In the genomic region with DNA sequence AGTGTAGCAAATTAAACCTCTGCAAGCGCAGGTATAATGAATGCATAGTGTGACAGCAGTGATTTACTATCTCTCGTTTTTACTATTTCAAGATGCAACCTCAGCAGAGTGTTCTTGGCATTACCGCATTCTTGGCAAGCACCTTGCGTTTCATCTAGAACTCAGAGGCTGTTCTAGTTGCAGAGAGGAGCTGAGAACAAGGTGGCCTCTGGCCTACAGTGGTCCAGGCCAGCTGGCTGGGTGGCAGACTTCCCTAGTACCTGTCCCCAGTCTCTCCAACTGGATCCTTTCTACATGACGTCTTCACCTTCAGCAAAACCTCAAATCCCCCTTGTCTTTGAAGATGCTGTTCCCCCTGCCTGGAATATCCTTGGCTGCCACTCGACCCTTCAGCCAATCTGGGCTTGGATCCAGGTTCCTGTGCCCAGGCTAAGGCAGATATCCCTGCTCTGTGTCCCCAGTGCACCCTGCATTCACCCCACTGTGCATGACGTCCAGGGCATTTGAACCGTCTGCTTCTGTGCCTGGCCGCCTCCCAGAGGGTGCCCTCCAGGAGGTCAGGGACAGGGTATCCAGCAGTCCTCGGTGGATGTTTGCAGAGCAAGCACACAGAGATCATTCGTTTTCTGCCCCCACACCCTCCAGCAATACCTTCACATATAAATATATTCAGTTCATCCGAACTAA, we compare ENCODE assay signal across 1 cellular context.
TF ChIP-seq lines count a peak whose summit lies in the region.

No MANE protein-coding gene starts in this region.

TF ChIP-seq in HepG2, 621 proteins besides CTCF, POLR2A, EP300 and RAD21 (continued from another document and continues in another):
- TF ChIP-seq ZFP91 (CRISPR knock-in tag; IDR thresholded peaks at IDR 0.05; ENCODE audit: borderline replicate concordance) (peak; percentile 47; the same call in 1 of the 2 replicates), ZNF256 (CRISPR knock-in tag; conservative IDR thresholded peaks at IDR 0.05) (no peak), MXD4 (CRISPR knock-in tag; IDR thresholded peaks at IDR 0.05) (no peak), TMF1 (CRISPR knock-in tag; IDR thresholded peaks at IDR 0.05; ENCODE audit: low read depth) (no peak), ZKSCAN5 (CRISPR knock-in tag; IDR thresholded peaks at IDR 0.05) (no peak), ZNF350 (CRISPR knock-in tag; IDR thresholded peaks at IDR 0.05; ENCODE audit: borderline replicate concordance, low read depth) (no peak), CENPX (CRISPR knock-in tag; IDR thresholded peaks at IDR 0.05) (no peak), SNRNP70 (IDR thresholded peaks at IDR 0.05; ENCODE audit: low read depth, low read length) (no peak), ZBTB20 (CRISPR knock-in tag; IDR thresholded peaks at IDR 0.05; ENCODE audit: borderline replicate concordance, low read depth) (no peak), ZNF766 (CRISPR knock-in tag; IDR thresholded peaks at IDR 0.05; ENCODE audit: borderline replicate concordance) (no peak), MED8 (CRISPR knock-in tag; IDR thresholded peaks at IDR 0.05; ENCODE audit: insufficient replicate concordance) (no peak), SP1 (IDR thresholded peaks at IDR 0.05) (no peak), SP1 (CRISPR knock-in tag; IDR thresholded peaks at IDR 0.05) (no peak), ZBTB7A (CRISPR knock-in tag; IDR thresholded peaks at IDR 0.05) (no peak), ZNF749 (CRISPR knock-in tag; IDR thresholded peaks at IDR 0.05; ENCODE audit: borderline replicate concordance) (no peak), NFIB (CRISPR knock-in tag; IDR thresholded peaks at IDR 0.05; ENCODE audit: borderline replicate concordance) (no peak), MBNL3 (CRISPR knock-in tag; conservative IDR thresholded peaks at IDR 0.05) (no peak), ARID2 (CRISPR knock-in tag; IDR thresholded peaks at IDR 0.05; ENCODE audit: borderline replicate concordance) (no peak), ZNF3 (CRISPR knock-in tag; IDR thresholded peaks at IDR 0.05) (no peak), CBFB (CRISPR knock-in tag; IDR thresholded peaks at IDR 0.05) (no peak), ZNF687 (CRISPR knock-in tag; IDR thresholded peaks at IDR 0.05) (peak; percentile 79), SALL1 (CRISPR knock-in tag; IDR thresholded peaks at IDR 0.05) (peak; percentile 68), ZHX2 (IDR thresholded peaks at IDR 0.05; ENCODE audit: low read depth) (no peak), ZHX2 (CRISPR knock-in tag; IDR thresholded peaks at IDR 0.05; ENCODE audit: borderline replicate concordance) (no peak), ZNF546 (CRISPR knock-in tag; conservative IDR thresholded peaks at IDR 0.05) (no peak), RFXAP (CRISPR knock-in tag; IDR thresholded peaks at IDR 0.05; ENCODE audit: borderline replicate concordance) (no peak), NCOA1 (CRISPR knock-in tag; IDR thresholded peaks at IDR 0.05) (no peak), ZNF10 (CRISPR knock-in tag; IDR thresholded peaks at IDR 0.05; ENCODE audit: borderline replicate concordance, low read depth) (no peak), NR2F2 (IDR thresholded peaks at IDR 0.05; ENCODE audit: borderline replicate concordance, low read depth) (0 out of 2 replicates have a peak, but pooled peaks have one; percentile 20), SMYD3 (CRISPR knock-in tag; IDR thresholded peaks at IDR 0.05) (no peak), E2F2 (CRISPR knock-in tag; IDR thresholded peaks at IDR 0.05; ENCODE audit: borderline replicate concordance) (no peak), ZMYM4 (CRISPR knock-in tag; IDR thresholded peaks at IDR 0.05) (no peak; the same call in 1 of the 2 replicates)
- TF ChIP-seq, protein P1, sequence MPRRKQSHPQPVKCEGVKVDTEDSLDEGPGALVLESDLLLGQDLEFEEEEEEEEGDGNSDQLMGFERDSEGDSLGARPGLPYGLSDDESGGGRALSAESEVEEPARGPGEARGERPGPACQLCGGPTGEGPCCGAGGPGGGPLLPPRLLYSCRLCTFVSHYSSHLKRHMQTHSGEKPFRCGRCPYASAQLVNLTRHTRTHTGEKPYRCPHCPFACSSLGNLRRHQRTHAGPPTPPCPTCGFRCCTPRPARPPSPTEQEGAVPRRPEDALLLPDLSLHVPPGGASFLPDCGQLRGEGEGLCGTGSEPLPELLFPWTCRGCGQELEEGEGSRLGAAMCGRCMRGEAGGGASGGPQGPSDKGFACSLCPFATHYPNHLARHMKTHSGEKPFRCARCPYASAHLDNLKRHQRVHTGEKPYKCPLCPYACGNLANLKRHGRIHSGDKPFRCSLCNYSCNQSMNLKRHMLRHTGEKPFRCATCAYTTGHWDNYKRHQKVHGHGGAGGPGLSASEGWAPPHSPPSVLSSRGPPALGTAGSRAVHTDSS (CRISPR knock-in tag; conservative IDR thresholded peaks at IDR 0.05), result no peak
- TF ChIP-seq, protein P2, sequence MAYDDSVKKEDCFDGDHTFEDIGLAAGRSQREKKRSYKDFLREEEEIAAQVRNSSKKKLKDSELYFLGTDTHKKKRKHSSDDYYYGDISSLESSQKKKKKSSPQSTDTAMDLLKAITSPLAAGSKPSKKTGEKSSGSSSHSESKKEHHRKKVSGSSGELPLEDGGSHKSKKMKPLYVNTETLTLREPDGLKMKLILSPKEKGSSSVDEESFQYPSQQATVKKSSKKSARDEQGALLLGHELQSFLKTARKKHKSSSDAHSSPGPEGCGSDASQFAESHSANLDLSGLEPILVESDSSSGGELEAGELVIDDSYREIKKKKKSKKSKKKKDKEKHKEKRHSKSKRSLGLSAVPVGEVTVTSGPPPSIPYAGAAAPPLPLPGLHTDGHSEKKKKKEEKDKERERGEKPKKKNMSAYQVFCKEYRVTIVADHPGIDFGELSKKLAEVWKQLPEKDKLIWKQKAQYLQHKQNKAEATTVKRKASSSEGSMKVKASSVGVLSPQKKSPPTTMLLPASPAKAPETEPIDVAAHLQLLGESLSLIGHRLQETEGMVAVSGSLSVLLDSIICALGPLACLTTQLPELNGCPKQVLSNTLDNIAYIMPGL (CRISPR knock-in tag; IDR thresholded peaks at IDR 0.05; ENCODE audit: borderline replicate concordance in 1 of 2, low read depth in 1 of 2), result no peak
- TF ChIP-seq, protein P3, sequence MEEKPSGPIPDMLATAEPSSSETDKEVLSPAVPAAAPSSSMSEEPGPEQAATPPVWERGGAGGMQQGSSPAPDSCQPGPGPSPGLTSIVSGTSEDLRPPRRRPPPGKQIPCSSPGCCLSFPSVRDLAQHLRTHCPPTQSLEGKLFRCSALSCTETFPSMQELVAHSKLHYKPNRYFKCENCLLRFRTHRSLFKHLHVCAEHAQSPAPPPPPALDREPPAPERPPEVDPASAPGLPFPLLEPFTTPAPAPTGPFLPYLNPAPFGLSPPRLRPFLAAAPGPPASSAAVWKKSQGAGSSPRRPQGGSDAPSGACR (CRISPR knock-in tag; IDR thresholded peaks at IDR 0.05), result no peak
- TF ChIP-seq, protein P4, sequence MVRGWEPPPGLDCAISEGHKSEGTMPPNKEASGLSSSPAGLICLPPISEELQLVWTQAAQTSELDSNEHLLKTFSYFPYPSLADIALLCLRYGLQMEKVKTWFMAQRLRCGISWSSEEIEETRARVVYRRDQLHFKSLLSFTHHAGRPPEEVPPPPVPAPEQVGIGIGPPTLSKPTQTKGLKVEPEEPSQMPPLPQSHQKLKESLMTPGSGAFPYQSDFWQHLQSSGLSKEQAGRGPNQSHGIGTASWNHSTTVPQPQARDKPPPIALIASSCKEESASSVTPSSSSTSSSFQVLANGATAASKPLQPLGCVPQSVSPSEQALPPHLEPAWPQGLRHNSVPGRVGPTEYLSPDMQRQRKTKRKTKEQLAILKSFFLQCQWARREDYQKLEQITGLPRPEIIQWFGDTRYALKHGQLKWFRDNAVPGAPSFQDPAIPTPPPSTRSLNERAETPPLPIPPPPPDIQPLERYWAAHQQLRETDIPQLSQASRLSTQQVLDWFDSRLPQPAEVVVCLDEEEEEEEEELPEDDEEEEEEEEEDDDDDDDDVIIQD (CRISPR knock-in tag; IDR thresholded peaks at IDR 0.05; ENCODE audit: low read depth), result 0 out of 2 replicates have a peak, but pooled peaks have one; percentile 13
